In the genomic region with DNA sequence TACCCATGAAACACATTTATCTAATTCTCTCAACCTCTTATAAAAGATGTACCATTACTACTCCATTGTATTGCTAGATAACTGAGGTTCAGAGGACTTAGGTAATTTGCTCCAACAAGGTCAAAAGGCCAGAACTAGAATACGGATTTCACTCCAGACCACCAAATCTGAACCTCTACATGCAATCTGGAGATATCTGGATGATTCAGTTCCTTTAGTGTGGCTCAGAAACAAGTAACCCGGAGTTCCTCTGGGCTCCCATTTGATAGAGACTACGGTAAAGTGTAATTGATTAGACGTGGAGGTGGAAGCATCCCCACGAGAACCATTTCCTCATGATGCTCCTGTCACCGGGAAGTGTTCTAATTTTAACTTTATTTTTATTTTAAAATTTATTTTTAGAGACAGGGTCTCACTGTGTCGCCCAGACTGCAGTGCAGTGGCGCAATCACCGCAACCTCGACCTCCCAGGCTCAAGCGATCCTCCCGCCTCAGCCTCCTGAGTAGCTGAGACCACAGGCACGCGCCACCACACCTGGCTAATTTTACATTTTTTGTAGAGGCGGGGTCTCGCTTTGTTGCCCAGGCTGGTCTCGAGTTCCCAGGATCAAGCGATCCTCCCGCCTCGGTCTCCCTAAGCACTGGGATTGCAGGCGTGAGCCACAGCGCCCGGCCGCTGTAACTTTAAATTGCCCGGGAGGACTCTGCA, we compare ENCODE assay signal across 8 cellular contexts. TPM values are rescaled to one million over a fixed set of nuclear protein-coding genes. Genes with fewer than 3 reads are reported as not detected.
DNase-seq lines count a peak whose midpoint lies in the region; ATAC-seq and TF ChIP-seq lines count a peak whose summit lies in the region.

No MANE protein-coding gene starts in this region.

- no peak for TF ChIP-seq POLR2A in gastroesophageal sphincter (IDR thresholded peaks at IDR 0.05)

- peaks cover 17% of the 10 kb centered on the region for H3K36me3 Mint-ChIP-seq in stimulated activated effector memory CD8-positive, alpha-beta T cell treated with anti-CD3 and anti-CD28 coated beads, Interleukin-12 subunit alpha, Interleukin-12 subunit beta, amount 100 ng/mL, for 72 hours

- H3K27ac Mint-ChIP-seq in stimulated activated effector memory CD8-positive, alpha-beta T cell treated with anti-CD3 and anti-CD28 coated beads, Interleukin-12 subunit alpha, Interleukin-12 subunit beta, amount 100 ng/mL, for 72 hours = peak overlapping the region; percentile 97

- H3K4me1 Mint-ChIP-seq in stimulated activated effector memory CD8-positive, alpha-beta T cell treated with anti-CD3 and anti-CD28 coated beads, Interleukin-12 subunit alpha, Interleukin-12 subunit beta, amount 100 ng/mL, for 72 hours = peaks cover 39% of the 10 kb centered on the region

- no peaks in the 10 kb centered on the region for H3K27me3 ChIP-seq in gastroesophageal sphincter

- H3K9me3 Mint-ChIP-seq in stimulated activated effector memory CD8-positive, alpha-beta T cell treated with anti-CD3 and anti-CD28 coated beads, Interleukin-12 subunit alpha, Interleukin-12 subunit beta, amount 100 ng/mL, for 72 hours = no peaks in the 10 kb centered on the region

- TF ChIP-seq CTCF in GM12865 (IDR thresholded peaks at IDR 0.05; ENCODE audit: insufficient read depth, low read depth, low read length, missing control alignments) (no peak), HFF-Myc (IDR thresholded peaks at IDR 0.05; ENCODE audit: low read depth, low read length, missing control alignments) (no peak), gastroesophageal sphincter (IDR thresholded peaks at IDR 0.05) (no peak)

- H3K4me3 ChIP-seq in GM12865 (ENCODE audit: low read depth, low read length) (peak overlapping the region; percentile 96), HFF-Myc (replicated peaks; ENCODE audit: low read depth, low read length) (peak overlapping the region; percentile 78), gastroesophageal sphincter (peak overlapping the region; percentile 93)

- no peaks in the 10 kb centered on the region for H3K9me3 ChIP-seq in gastroesophageal sphincter

- TF ChIP-seq EP300 in gastroesophageal sphincter (IDR thresholded peaks at IDR 0.05) = no peak

- peak overlapping the region in 3 of 4 donors; percentile 85 to 87 (median 86) for H3K27ac ChIP-seq in gastroesophageal sphincter

- no peaks in the 10 kb centered on the region for H3K36me3 ChIP-seq in gastroesophageal sphincter

- DNase-seq in GM12865 (ENCODE audit: low read depth) = peak; percentile 8
- DNase-seq in HFF-Myc (ENCODE audit: extremely low read depth, low read depth) = no peak
- DNase-seq in SK-N-DZ (ENCODE audit: low spot score) = peak; percentile 12
- no peak for DNase-seq in stimulated activated effector memory CD8-positive, alpha-beta T cell treated with anti-CD3 and anti-CD28 coated beads, Interleukin-12 subunit alpha, Interleukin-12 subunit beta, amount 100 ng/mL, for 72 hours (ENCODE audit: low spot score in 2 of 2)
- no peak for DNase-seq in NOMO-1 treated with dmso at 0.1 percent for 144 hours (lab: John Stamatoyannopoulos, UW; ENCODE audit: unreplicated experiment)
- no peak for DNase-seq in inferior parietal cortex (ENCODE audit: extremely low spot score)

- H3K4me1 ChIP-seq in gastroesophageal sphincter = peaks cover 9 to 30% (median 14%) of the 10 kb centered on the region in 3 donors

- H3K4me3 Mint-ChIP-seq in stimulated activated effector memory CD8-positive, alpha-beta T cell treated with anti-CD3 and anti-CD28 coated beads, Interleukin-12 subunit alpha, Interleukin-12 subunit beta, amount 100 ng/mL, for 72 hours = peak overlapping the region; percentile 96

- 25 to 43% methylated on average over 12 to 15 of the region's 25 CpGs for WGBS in gastroesophageal sphincter (ENCODE audit: low coverage in 1 of 2), 2 donors

- no peak for ATAC-seq in gastroesophageal sphincter
- ATAC-seq in stimulated activated effector memory CD8-positive, alpha-beta T cell treated with anti-CD3 and anti-CD28 coated beads, Interleukin-12 subunit alpha, Interleukin-12 subunit beta, amount 100 ng/mL, for 72 hours = peak; percentile 17
- no peak for ATAC-seq in esophagus mucosa

RNA-seq across cellular contexts. Expression of a gene that starts 0.6 kb away (rescaled TPM):
- 20.6 and 22.7 TPM in 2 replicates for polyA plus RNA-seq in SK-N-DZ (2014; cell fraction: cytosol; rRNA removed)
- polyA plus RNA-seq in SK-N-DZ (2014; cell fraction: nucleus; rRNA removed) = 12.4 and 15.4 TPM in 2 replicates
- total RNA-seq in gastroesophageal sphincter (10 to 100 TPM; 20.3 to 30.0 (median 26.5) TPM), esophagus mucosa (19.0 TPM)

Comparison
In these comparisons a context has a peak if more than half of its experiments do, and no peak if none do; other contexts are left out.
1. DNase-seq: peak in GM12865 (single experiment) and SK-N-DZ (single experiment); none in HFF-Myc (single experiment), stimulated activated effector memory CD8-positive, alpha-beta T cell treated with anti-CD3 and anti-CD28 coated beads, Interleukin-12 subunit alpha, Interleukin-12 subunit beta, amount 100 ng/mL, for 72 hours (0 of 2), NOMO-1 treated with dmso at 0.1 percent for 144 hours (single experiment) and inferior parietal cortex (single experiment).
2. Peak in every context shown above with its lines, with median percentiles within 50 percentile points of each other: H3K4me3 ChIP-seq.